Comparison of ENCODE assay signal across 8 cellular contexts in genomic region chr6:37783025-37783825, GRCh38. TPM values are rescaled to one million over a fixed set of nuclear protein-coding genes. Genes with fewer than 3 reads are reported as not detected.
A peak's percentile ranks its signal among the peaks of the same experiment; 100 is the strongest.
DNase-seq lines count a peak whose midpoint lies in the region; ATAC-seq, FAIRE-seq and TF ChIP-seq lines count a peak whose summit lies in the region.

No MANE protein-coding gene starts in this region.

- H3K9me3 ChIP-seq in ES-I3 (ENCODE audit: control insufficient read depth, insufficient read depth, low read length) (no peaks in the 10 kb centered on the region), HepG2 (ENCODE audit: low read length) (no peaks in the 10 kb centered on the region), stomach smooth muscle (ENCODE audit: control insufficient read depth in 2 of 2, low read length in 2 of 2) (no peaks in the 10 kb centered on the region)

- POLR2A ChIA-PET in HepG2 (lab: Yijun Ruan, JAX) = interaction anchor here (0.8 kb wide), 1 partner anchor 36 kb away, joined by 3 read pairs; the partner anchor contains the start of gene ZFAND3

- intact Hi-C loops in HepG2 (cut with micrococcal nuclease; ENCODE audit: unreplicated experiment) = no loop called here

- DNase-seq in NCI-H446 (lab: John Stamatoyannopoulos, UW) = peak; percentile 47 to 76
- no peak for DNase-seq in coronary artery (ENCODE audit: low spot score)
- DNase-seq in HepG2 (ENCODE audit: low spot score) = no peak
- no peak for DNase-seq in AML-193 (lab: John Stamatoyannopoulos, UW)
- DNase-seq in SHP77 treated with DMSO at 0.1 percent for 48 hours (lab: John Stamatoyannopoulos, UW) = no peak

- TF ChIP-seq RAD21 in HepG2 (CRISPR knock-in tag; IDR thresholded peaks at IDR 0.05) = no peak

- CTCF ChIA-PET in HepG2 (lab: Yijun Ruan, JAX; ENCODE audit: low intra/inter-chr PET ratio, low total read pairs) = no interaction called here

- H3K36me3 ChIP-seq in ES-I3 (ENCODE audit: insufficient read depth, low read length) = no peaks in the 10 kb centered on the region
- H3K36me3 ChIP-seq in HepG2 (replicated peaks in 1 of 2; ENCODE audit: control insufficient read depth in 1 of 2, insufficient read depth in 2 of 2, low read length in 2 of 2) = no peaks in the 10 kb centered on the region
- H3K36me3 ChIP-seq in stomach smooth muscle (ENCODE audit: control insufficient read depth in 2 of 2, insufficient read depth in 2 of 2, low read length in 2 of 2) = no peaks in the 10 kb centered on the region

- peak overlapping the region; percentile 55 for H3K4me2 ChIP-seq in HepG2 (ENCODE audit: low read depth, low read length)

- WGBS in HepG2 (ENCODE audit: low lambda C conversion rate) = 37% methylated on average over 22 of the region's 22 CpGs

- peaks cover 3 to 31% of the 10 kb centered on the region in 2 experiments; a peak in 4 of 5 replicates for H3K27me3 ChIP-seq in HepG2 (ENCODE audit: control insufficient read depth in 1 of 2, insufficient read depth in 2 of 2, low read length in 2 of 2)
- no peaks in the 10 kb centered on the region for H3K27me3 ChIP-seq in stomach smooth muscle (ENCODE audit: control insufficient read depth in 1 of 2, insufficient read depth in 2 of 2, low read length in 2 of 2)

- no peak for TF ChIP-seq POLR2A in HepG2 (IDR thresholded peaks at IDR 0.05; ENCODE audit: insufficient read depth in 1 of 2, low read depth in 2 of 2, low read length in 2 of 2)

- TF ChIP-seq CTCF in coronary artery (IDR thresholded peaks at IDR 0.05) (no peak), HepG2 (CRISPR knock-in tag; IDR thresholded peaks at IDR 0.05) (no peak)

- no peak overlapping the region for H2AFZ ChIP-seq in HepG2 (ENCODE audit: low read length)

- H3K4me3 ChIP-seq in coronary artery (peak overlapping the region; percentile 69), HepG2 (replicated peaks in 1 of 3; ENCODE audit: insufficient read depth in 1 of 3, low read depth in 2 of 3, low read length in 3 of 3) (peak overlapping the region in 1 of 3 experiments; percentile 41; a peak in 1 of 6 replicates), stomach smooth muscle (ENCODE audit: low read length in 2 of 2) (peak overlapping the region; percentile 70 to 83)

- H3K79me2 ChIP-seq in HepG2 (ENCODE audit: insufficient read depth, low read length) = no peaks in the 10 kb centered on the region

- TF ChIP-seq EP300 in HepG2 (IDR thresholded peaks at IDR 0.05; ENCODE audit: low read depth in 2 of 2, low read length in 2 of 2) (no peak), HepG2 (CRISPR knock-in tag; IDR thresholded peaks at IDR 0.05; ENCODE audit: borderline replicate concordance) (no peak)

- H3K27ac ChIP-seq in coronary artery (no peak overlapping the region), HepG2 (ENCODE audit: extremely low read length, insufficient read depth, low read length) (no peak overlapping the region), stomach smooth muscle (ENCODE audit: low read length) (peak overlapping the region; percentile 69)

- FAIRE-seq in HepG2 (lab: Jason Lieb, UNC) = no peak

- H4K20me1 ChIP-seq in HepG2 (ENCODE audit: insufficient read depth, low read length) = no peaks in the 10 kb centered on the region

- H3K9ac ChIP-seq in ES-I3 (ENCODE audit: low read depth, low read length) (peak overlapping the region; percentile 94), HepG2 (ENCODE audit: insufficient read depth, low read depth, low read length) (no peak overlapping the region), stomach smooth muscle (ENCODE audit: low read length in 2 of 2) (peak overlapping the region; percentile 55 to 76)

- in situ Hi-C loops in HepG2 (cut with HindIII; ENCODE audit: extremely low pct_ligation_motif_present, low pct_unique_long_range_greater_than_20kb) = no loop called here

- BruUV-seq in HepG2 (replicated peaks; lab: Mats Ljungman, UMichigan) = no TSS peak

- H3K4me1 ChIP-seq in ES-I3 (ENCODE audit: insufficient read depth, low read length) = peaks cover 47% of the 10 kb centered on the region
- H3K4me1 ChIP-seq in HepG2 (ENCODE audit: insufficient read depth, low read length) = peaks cover 53% of the 10 kb centered on the region
- H3K4me1 ChIP-seq in stomach smooth muscle (ENCODE audit: control insufficient read depth, insufficient read depth, low read length) = peaks cover 17% of the 10 kb centered on the region

- no peak; the same call in 2 of the 3 replicates for ATAC-seq in HepG2
- no peak for ATAC-seq in GM19324 (IDR thresholded peaks at IDR 0.05; ENCODE audit: low FRiP score, unreplicated experiment)

TF ChIP-seq in HepG2, 621 proteins besides CTCF, POLR2A, EP300 and RAD21:
- TF ChIP-seq HNF4A (CRISPR knock-in tag; IDR thresholded peaks at IDR 0.05) (no peak), PAX8 (CRISPR knock-in tag; IDR thresholded peaks at IDR 0.05; ENCODE audit: borderline replicate concordance) (no peak), GABPB1 (CRISPR knock-in tag; IDR thresholded peaks at IDR 0.05) (0 out of 2 replicates have a peak, but pooled peaks have one; percentile 13)

RNA-seq across cellular contexts. Expression of gene ZFAND3, which starts 36.3 kb away (rescaled TPM):
- 16.4 and 18.9 TPM in 2 replicates for total RNA-seq in HepG2 (2016; rRNA removed; fragmentation: Illumina TruSeq; extraction: Trizol)
- 5.8 and 9.0 TPM in 2 replicates for total RNA-seq in HepG2 (2016; cell fraction: cytosol; rRNA removed; fragmentation: Illumina TruSeq; extraction: Trizol; ENCODE audit: low read depth)
- 14.6 and 17.0 TPM in 2 replicates for total RNA-seq in HepG2 (2016; cell fraction: insoluble cytoplasmic fraction; rRNA removed; fragmentation: Illumina TruSeq; extraction: Trizol)
- 18.4 and 18.8 TPM in 2 replicates for total RNA-seq in HepG2 (2016; cell fraction: membrane; rRNA removed; fragmentation: Illumina TruSeq; extraction: Trizol)
- total RNA-seq in HepG2 (2016; cell fraction: nucleus; rRNA removed; fragmentation: Illumina TruSeq; extraction: Trizol) = 15.4 and 17.1 TPM in 2 replicates
- polyA plus RNA-seq in HepG2 (2011; rRNA removed) = 17.1 and 18.6 TPM in 2 replicates
- 16.2 and 21.9 TPM in 2 replicates for polyA plus RNA-seq in HepG2 (2011; cell fraction: cytosol; rRNA removed)
- polyA plus RNA-seq in HepG2 (2011; cell fraction: nucleus; rRNA removed) = 10.7 and 11.5 TPM in 2 replicates
- polyA plus RNA-seq in HepG2 (2012) = 101 and 105 TPM in 2 replicates
- 25.4 and 26.8 TPM in 2 replicates for polyA plus RNA-seq in HepG2 (2016; cell fraction: cytosol; fragmentation: Illumina TruSeq; extraction: Trizol; ENCODE audit: low read depth)
- polyA plus RNA-seq in HepG2 (2016; cell fraction: insoluble cytoplasmic fraction; fragmentation: Illumina TruSeq; extraction: Trizol; ENCODE audit: low read depth) = 56.7 and 68.8 TPM in 2 replicates
- 36.3 and 43.5 TPM in 2 replicates for polyA plus RNA-seq in HepG2 (2016; cell fraction: membrane; fragmentation: Illumina TruSeq; extraction: Trizol; ENCODE audit: low read depth)
- 49.1 and 59.9 TPM in 2 replicates for polyA plus RNA-seq in HepG2 (2016; cell fraction: nucleus; fragmentation: Illumina TruSeq; extraction: Trizol; ENCODE audit: insufficient read depth, low read depth)
- 8.2 and 21.8 TPM in 2 replicates for polyA minus RNA-seq in HepG2 (2011; rRNA and poly(A)+ RNA removed; ENCODE audit: low replicate concordance)
- 18.6 and 29.8 TPM in 2 replicates for polyA minus RNA-seq in HepG2 (2011; cell fraction: cytosol; rRNA and poly(A)+ RNA removed)
- 20.0 and 35.3 TPM in 2 replicates for polyA minus RNA-seq in HepG2 (2011; cell fraction: nucleus; rRNA and poly(A)+ RNA removed)

Comparison
In these comparisons a context has a peak if more than half of its experiments do, and no peak if none do; other contexts are left out.
1. DNase-seq: peak in NCI-H446 (2 of 2); none in coronary artery (single experiment), HepG2 (single experiment), AML-193 (0 of 2) and SHP77 treated with DMSO at 0.1 percent for 48 hours (single experiment).